In genomic region chr2:31208240-31208639, GRCh38 we compare ENCODE assay signal across 1 cellular context.
TF ChIP-seq lines count a peak whose summit lies in the region.

No MANE protein-coding gene starts in this region.

TF ChIP-seq in GM12878, 131 proteins besides CTCF, POLR2A, EP300 and RAD21:
- TF ChIP-seq KLF5 (IDR thresholded peaks at IDR 0.05; ENCODE audit: partially characterized antibody) (no peak), IKZF1 (conservative IDR thresholded peaks at IDR 0.05) (0 out of 2 replicates have a peak, but pooled peaks have one; percentile 0)
